ENCODE assay signal across 32 cellular contexts in genomic region chr10:122261584-122261983, GRCh38. TPM values are rescaled to one million over a fixed set of nuclear protein-coding genes. Genes with fewer than 3 reads are reported as not detected.
DNase-seq lines count a peak whose midpoint lies in the region; ATAC-seq, FAIRE-seq and TF ChIP-seq lines count a peak whose summit lies in the region.
"Had no signal": no experiment of that assay in that cellular context is flagged by ENCODE, and none has a peak within 500 bp of the region (broad histone marks: within the 10 kb centered on the region; RNA-seq: fewer than 3 reads in every experiment).

No MANE protein-coding gene starts in this region.

- H3K9ac ChIP-seq in HepG2 (ENCODE audit: insufficient read depth, low read depth, low read length) (no peak overlapping the region), K562 (ENCODE audit: insufficient read depth in 1 of 2, low read depth in 2 of 2, low read length in 2 of 2) (no peak overlapping the region)
- H3K9ac ChIP-seq: BLaER1 had no signal

- H3K4me1 ChIP-seq in HepG2 (ENCODE audit: insufficient read depth, low read length) (peaks cover 17% of the 10 kb centered on the region), right lobe of liver (no peaks in the 10 kb centered on the region), HEK293 (ENCODE audit: control insufficient read depth, insufficient read depth, low read length) (no peaks in the 10 kb centered on the region), K562 (replicated peaks in 1 of 2; ENCODE audit: control insufficient read depth in 2 of 2, insufficient read depth in 2 of 2, low read length in 2 of 2) (no peaks in the 10 kb centered on the region), thyroid gland (peaks cover 32 to 48% of the 10 kb centered on the region in 2 donors)
- H3K4me1 ChIP-seq: BE2C had no signal

- H3K27me3 ChIP-seq in HepG2 (ENCODE audit: control insufficient read depth in 1 of 2, insufficient read depth in 2 of 2, low read length in 2 of 2) (no peaks in the 10 kb centered on the region; a peak in 1 of 5 replicates), right lobe of liver (no peaks in the 10 kb centered on the region), K562 (ENCODE audit: control insufficient read depth in 2 of 2, insufficient read depth in 2 of 2, low read length in 2 of 2) (no peaks in the 10 kb centered on the region), thyroid gland (no peaks in the 10 kb centered on the region)
- H3K27me3 ChIP-seq: BE2C, BLaER1 had no signal

- intact Hi-C loops in HepG2 (cut with micrococcal nuclease; ENCODE audit: unreplicated experiment): loop anchor here (10.0 kb wide), 2 partner anchors 117 to 217 kb away; no protein-coding TSS in a partner anchor
- intact Hi-C loops in right lobe of liver (cut with DNase I): no loop called here
- intact Hi-C loops in K562 (cut with micrococcal nuclease): loop anchor here (10.0 kb wide), 1 partner anchor 117 kb away; no protein-coding TSS in a partner anchor
- intact Hi-C loops in thyroid gland (cut with DNase I): no loop called here

- H2AFZ ChIP-seq in HepG2 (ENCODE audit: low read length) (no peak overlapping the region), K562 (ENCODE audit: low read depth, low read length) (no peak overlapping the region)

- H3K4me3 ChIP-seq in HepG2 (replicated peaks in 1 of 3; ENCODE audit: insufficient read depth in 1 of 3, low read depth in 2 of 3, low read length in 3 of 3): no peak overlapping the region
- H3K4me3 ChIP-seq in right lobe of liver: no peak overlapping the region
- no peak overlapping the region for H3K4me3 ChIP-seq in HEK293 (ENCODE audit: low read depth, low read length)
- H3K4me3 ChIP-seq in K562: no peak overlapping the region
- no peak overlapping the region for H3K4me3 ChIP-seq in thyroid gland (replicated peaks in 1 of 3)
- H3K4me3 ChIP-seq: BLaER1, GM12878 had no signal

- H3K27ac ChIP-seq in HepG2 (ENCODE audit: extremely low read length, insufficient read depth, low read length) (no peak overlapping the region), right lobe of liver (no peak overlapping the region), HEK293 (ENCODE audit: extremely low read depth, low read depth, low read length) (no peak overlapping the region), K562 (ENCODE audit: extremely low read depth, low read depth, low read length) (no peak overlapping the region), thyroid gland (no peak overlapping the region)
- H3K27ac ChIP-seq: 22Rv1, BLaER1 had no signal

- no peak for TF ChIP-seq RAD21 in HepG2 (CRISPR knock-in tag; IDR thresholded peaks at IDR 0.05)
- TF ChIP-seq RAD21 in K562 (CRISPR knock-in tag; conservative IDR thresholded peaks at IDR 0.05 in 1 of 2, IDR thresholded peaks at IDR 0.05 in 1 of 2): no peak

- BruUV-seq in HepG2 (replicated peaks; lab: Mats Ljungman, UMichigan) (no TSS peak), K562 (replicated peaks; lab: Mats Ljungman, UMichigan) (no TSS peak)

- no peak for ATAC-seq in HepG2
- no peak for ATAC-seq in right lobe of liver
- ATAC-seq in K562: no peak
- ATAC-seq in GM19035 (IDR thresholded peaks at IDR 0.05; ENCODE audit: unreplicated experiment): no peak
- no peak for ATAC-seq in GM18868 (IDR thresholded peaks at IDR 0.05; ENCODE audit: unreplicated experiment)
- ATAC-seq: GM12878 had no signal

- H3K36me3 ChIP-seq in HepG2 (replicated peaks in 1 of 2; ENCODE audit: control insufficient read depth in 1 of 2, insufficient read depth in 2 of 2, low read length in 2 of 2) (peaks cover 0 to under 1% of the 10 kb centered on the region in 2 experiments; a peak in 1 of 5 replicates), right lobe of liver (no peaks in the 10 kb centered on the region), HEK293 (ENCODE audit: control insufficient read depth in 2 of 2, insufficient read depth in 1 of 2, low read length in 2 of 2) (no peaks in the 10 kb centered on the region), K562 (ENCODE audit: control insufficient read depth, insufficient read depth, low read length) (no peaks in the 10 kb centered on the region), thyroid gland (no peaks in the 10 kb centered on the region)
- H3K36me3 ChIP-seq: BE2C had no signal

- H3K9me1 ChIP-seq in K562 (ENCODE audit: control insufficient read depth, insufficient read depth, low read length): no peaks in the 10 kb centered on the region

- H3K4me2 ChIP-seq in HepG2 (ENCODE audit: low read depth, low read length): no peak overlapping the region
- H3K4me2 ChIP-seq in K562 (ENCODE audit: insufficient read depth, low read length): no peak overlapping the region
- H3K4me2 ChIP-seq: BLaER1 had no signal

- TF ChIP-seq CTCF in HepG2 (CRISPR knock-in tag; IDR thresholded peaks at IDR 0.05): no peak
- no peak for TF ChIP-seq CTCF in right lobe of liver (IDR thresholded peaks at IDR 0.05)
- no peak for TF ChIP-seq CTCF in HEK293 (tag by site-specific recombination; IDR thresholded peaks at IDR 0.05)
- TF ChIP-seq CTCF in K562 (IDR thresholded peaks at IDR 0.05 in 2 of 3, conservative IDR thresholded peaks at IDR 0.05 in 1 of 3; ENCODE audit: insufficient read depth in 2 of 3, low read depth in 1 of 3, low read length in 3 of 3): no peak
- TF ChIP-seq CTCF in thyroid gland (IDR thresholded peaks at IDR 0.05): no peak

- H3K79me2 ChIP-seq in HepG2 (ENCODE audit: insufficient read depth, low read length): no peaks in the 10 kb centered on the region
- H3K79me2 ChIP-seq in K562 (ENCODE audit: control insufficient read depth, insufficient read depth, low read length): no peaks in the 10 kb centered on the region

- TF ChIP-seq POLR2A in HepG2 (IDR thresholded peaks at IDR 0.05; ENCODE audit: insufficient read depth in 1 of 2, low read depth in 2 of 2, low read length in 2 of 2) (no peak), right lobe of liver (IDR thresholded peaks at IDR 0.05) (no peak), K562 (conservative IDR thresholded peaks at IDR 0.05) (no peak), thyroid gland (IDR thresholded peaks at IDR 0.05) (no peak)

- DNase-seq in HepG2 (ENCODE audit: low spot score): no peak
- no peak for DNase-seq in right lobe of liver
- DNase-seq in K562 (ENCODE audit: extremely low read depth in 1 of 4, low spot score in 3 of 4): no peak
- DNase-seq in thyroid gland: no peak
- DNase-seq: ACHN; BE2C; C1 segment of cervical spinal cord; CD4-positive, alpha-beta memory T cell; CD4-positive, CD25-positive, alpha-beta regulatory T cell; CD8-positive, alpha-beta memory T cell; COR-L47; DMS 273 treated with DMSO at 0.1 percent for 48 hours; DMS153; DMS53; DMS79; DND-41; EL; GDM1 had no signal

- WGBS in HepG2 (ENCODE audit: low lambda C conversion rate): 91% methylated on average over 1 of the region's 1 CpG
- 100% methylated on average over 1 of the region's 1 CpG for WGBS in right lobe of liver (ENCODE audit: insufficient coverage, low coverage, low lambda C conversion rate, missing lambda C conversion rate)
- 0% methylated on average over 1 of the region's 1 CpG for WGBS in K562 (ENCODE audit: insufficient coverage, low coverage, missing lambda C conversion rate)
- 78 to 87% methylated on average over 1 of the region's 1 CpG for WGBS in thyroid gland, 2 donors

- H3K9me3 ChIP-seq in HepG2 (ENCODE audit: low read length) (peaks cover 7% of the 10 kb centered on the region; the same call in 1 of the 2 replicates), right lobe of liver (peaks cover 0 to 5% (median 0%) of the 10 kb centered on the region in 4 donors), HEK293 (ENCODE audit: control insufficient read depth, insufficient read depth, low read depth, low read length) (no peaks in the 10 kb centered on the region), K562 (replicated peaks; ENCODE audit: control insufficient read depth, insufficient read depth, low read depth, low read length) (no peaks in the 10 kb centered on the region), thyroid gland (no peaks in the 10 kb centered on the region)
- H3K9me3 ChIP-seq: BE2C had no signal

- FAIRE-seq in HepG2 (lab: Jason Lieb, UNC) (no peak), K562 (lab: Jason Lieb, UNC) (no peak)
- FAIRE-seq: GM12878, GM12892, GM18507 had no signal

- CTCF ChIA-PET in HepG2 (lab: Yijun Ruan, JAX; ENCODE audit: low intra/inter-chr PET ratio, low total read pairs): no interaction called here
- CTCF ChIA-PET in HEK293 (lab: Yijun Ruan, JAX): interaction anchor here (0.7 kb wide), 1 partner anchor 1149 kb away, joined by 4 read pairs; no protein-coding TSS in a partner anchor
- CTCF ChIA-PET in K562 (lab: Yijun Ruan, JAX; ENCODE audit: low intra/inter-chr PET ratio): no interaction called here

- POLR2A ChIA-PET in HepG2 (lab: Yijun Ruan, JAX): no interaction called here
- POLR2A ChIA-PET in HEK293 (lab: Yijun Ruan, JAX): no interaction called here
- POLR2A ChIA-PET in K562 (lab: Yijun Ruan, JAX): no interaction called here

- no peaks in the 10 kb centered on the region for H4K20me1 ChIP-seq in HepG2 (ENCODE audit: insufficient read depth, low read length)
- H4K20me1 ChIP-seq in K562 (replicated peaks; ENCODE audit: control insufficient read depth, insufficient read depth, low read length): no peaks in the 10 kb centered on the region
- H4K20me1 ChIP-seq: BLaER1 had no signal

- TF ChIP-seq EP300 in HepG2 (IDR thresholded peaks at IDR 0.05; ENCODE audit: low read depth in 2 of 2, low read length in 2 of 2): no peak
- TF ChIP-seq EP300 in HepG2 (CRISPR knock-in tag; IDR thresholded peaks at IDR 0.05; ENCODE audit: borderline replicate concordance): no peak
- no peak for TF ChIP-seq EP300 in K562 (IDR thresholded peaks at IDR 0.05; ENCODE audit: low read length)

- in situ Hi-C loops in HepG2 (cut with HindIII; ENCODE audit: extremely low pct_ligation_motif_present, low pct_unique_long_range_greater_than_20kb) (no loop called here), K562 (cut with MboI) (no loop called here)

RNA-seq across cellular contexts. Expression of gene BTBD16, which starts 9.5 kb away (rescaled TPM):
- total RNA-seq in HepG2 (2016; rRNA removed; fragmentation: Illumina TruSeq; extraction: Trizol): 3.6 and 5.0 TPM in 2 replicates
- total RNA-seq in HepG2 (2016; cell fraction: cytosol; rRNA removed; fragmentation: Illumina TruSeq; extraction: Trizol; ENCODE audit: low read depth): 7.2 and 7.4 TPM in 2 replicates
- 4.0 and 4.7 TPM in 2 replicates for total RNA-seq in HepG2 (2016; cell fraction: insoluble cytoplasmic fraction; rRNA removed; fragmentation: Illumina TruSeq; extraction: Trizol)
- 7.3 and 8.5 TPM in 2 replicates for total RNA-seq in HepG2 (2016; cell fraction: membrane; rRNA removed; fragmentation: Illumina TruSeq; extraction: Trizol)
- 3.1 and 3.4 TPM in 2 replicates for total RNA-seq in HepG2 (2016; cell fraction: nucleus; rRNA removed; fragmentation: Illumina TruSeq; extraction: Trizol)
- 8.0 and 11.9 TPM in 2 replicates for polyA plus RNA-seq in HepG2 (2011; rRNA removed)
- 8.3 and 9.7 TPM in 2 replicates for polyA plus RNA-seq in HepG2 (2011; cell fraction: cytosol; rRNA removed)
- polyA plus RNA-seq in HepG2 (2011; cell fraction: nucleus; rRNA removed): 5.4 and 5.5 TPM in 2 replicates
- 7.8 and 9.0 TPM in 2 replicates for polyA plus RNA-seq in HepG2 (2012)
- 13.5 and 16.1 TPM in 2 replicates for polyA plus RNA-seq in HepG2 (2016; cell fraction: cytosol; fragmentation: Illumina TruSeq; extraction: Trizol; ENCODE audit: low read depth)
- 10.5 and 11.7 TPM in 2 replicates for polyA plus RNA-seq in HepG2 (2016; cell fraction: insoluble cytoplasmic fraction; fragmentation: Illumina TruSeq; extraction: Trizol; ENCODE audit: low read depth)
- 14.2 and 14.7 TPM in 2 replicates for polyA plus RNA-seq in HepG2 (2016; cell fraction: membrane; fragmentation: Illumina TruSeq; extraction: Trizol; ENCODE audit: low read depth)
- polyA plus RNA-seq in HepG2 (2016; cell fraction: nucleus; fragmentation: Illumina TruSeq; extraction: Trizol; ENCODE audit: insufficient read depth, low read depth): 6.5 and 6.6 TPM in 2 replicates
- polyA minus RNA-seq in HepG2 (2011; rRNA and poly(A)+ RNA removed; ENCODE audit: low replicate concordance): 0.44 and 32.3 TPM in 2 replicates
- 2.9 and 6.7 TPM in 2 replicates for polyA minus RNA-seq in HepG2 (2011; cell fraction: cytosol; rRNA and poly(A)+ RNA removed)
- 8.0 and 8.9 TPM in 2 replicates for polyA minus RNA-seq in HepG2 (2011; cell fraction: nucleus; rRNA and poly(A)+ RNA removed)
- 1 to 10 TPM in 5 of 6 experiments, under 1 TPM in 1; 0.98 to 3.0 (median 2.0) TPM for total RNA-seq in right lobe of liver
- total RNA-seq in K562 (2011; cell fraction: chromatin; rRNA removed; ENCODE audit: low replicate concordance): not detected in 2 replicates
- not detected in 2 replicates for total RNA-seq in K562 (2011; cell fraction: nucleolus; rRNA removed)
- not detected in 2 replicates for total RNA-seq in K562 (2011; cell fraction: nucleoplasm; rRNA removed)
- total RNA-seq in K562 (2014; rRNA removed): not detected in 2 replicates
- total RNA-seq in K562 (2014; rRNA removed; fragmentation: Illumina TruSeq; extraction: Trizol): not detected in 2 replicates
- total RNA-seq in K562 (2015; rRNA removed; fragmentation: Illumina TruSeq; extraction: Trizol): not detected in 2 replicates
- not detected in 2 replicates for total RNA-seq in K562 (2021)
- polyA plus RNA-seq in K562 (2011; rRNA removed): 0.11 TPM in 1 of 2 replicates, not detected in the other
- 0.03 TPM in 1 of 2 replicates, not detected in the other for polyA plus RNA-seq in K562 (2011; cell fraction: cytosol; rRNA removed)
- polyA plus RNA-seq in K562 (2011; cell fraction: nucleus; rRNA removed): 0.13 TPM in 1 of 2 replicates, not detected in the other
- not detected in 2 replicates for polyA plus RNA-seq in K562 (2012)
- not detected in 2 replicates for polyA plus RNA-seq in K562 (2014; fragmentation: Illumina TruSeq; extraction: Trizol)
- polyA plus RNA-seq in K562 (2014; fragmentation: Nextera tagmentation; extraction: Ambion mirVana): not detected
- polyA plus RNA-seq in K562 (2014; rRNA removed): not detected in 2 replicates
- polyA minus RNA-seq in K562 (2011; rRNA and poly(A)+ RNA removed): not detected in 2 replicates
- not detected in 2 replicates for polyA minus RNA-seq in K562 (2011; cell fraction: cytosol; rRNA and poly(A)+ RNA removed)
- not detected in 2 replicates for polyA minus RNA-seq in K562 (2011; cell fraction: nucleus; rRNA and poly(A)+ RNA removed)
- total RNA-seq in thyroid gland: under 1 TPM in 1 of 4 donors, not detected in 3; 0.11 TPM
- total RNA-seq: A172; A673; CD4-positive, alpha-beta memory T cell; CD4-positive, CD25-positive, alpha-beta regulatory T cell; CD8-positive, alpha-beta memory T cell; Daoy; G401; GM12878 had no signal
- polyA plus RNA-seq: AG04450; CD14-positive monocyte; CD8-positive, alpha-beta memory T cell had no signal

Comparison
In these comparisons a context has a peak if more than half of its experiments do, and no peak if none do; other contexts are left out.
1. intact Hi-C loops: an anchor here in HepG2 (10.0 kb wide) and K562 (10.0 kb wide); none called in right lobe of liver and thyroid gland.
2. Of the 241 proteins assayed by ChIP-seq in both HepG2 and K562: peak only in HepG2: CHD4; only in K562: none; in both: none; in neither: 240.